ENCODE assay signal across 8 cellular contexts in genomic region chr14:54565236-54566151, GRCh38. TPM values are rescaled to one million over a fixed set of nuclear protein-coding genes. Genes with fewer than 3 reads are reported as not detected.
A peak's percentile ranks its signal among the peaks of the same experiment; 100 is the strongest.
DNase-seq lines count a peak whose midpoint lies in the region; ATAC-seq and TF ChIP-seq lines count a peak whose summit lies in the region.

No MANE protein-coding gene starts in this region.

- H3K36me3 Mint-ChIP-seq in activated T-helper 17 cell treated with anti-CD3 and anti-CD28 coated beads, Interleukin-2, amount 50 U/mL, for 72 hours (ENCODE audit: low read depth): no peaks in the 10 kb centered on the region
- no peaks in the 10 kb centered on the region for H3K36me3 Mint-ChIP-seq in naive thymus-derived CD8-positive, alpha-beta T cell

- H3K9me3 Mint-ChIP-seq in activated T-helper 17 cell treated with anti-CD3 and anti-CD28 coated beads, Interleukin-2, amount 50 U/mL, for 72 hours: no peaks in the 10 kb centered on the region
- H3K9me3 Mint-ChIP-seq in naive thymus-derived CD8-positive, alpha-beta T cell: no peaks in the 10 kb centered on the region

- TF ChIP-seq CTCF in PC-3 (conservative IDR thresholded peaks at IDR 0.05; ENCODE audit: low read depth, low read length) (peak; percentile 41), fibroblast of mammary gland (conservative IDR thresholded peaks at IDR 0.05; ENCODE audit: control insufficient read depth, insufficient read depth, low read depth, low read length) (no peak)

- in situ Hi-C loops in Caki2 (cut with HindIII; ENCODE audit: low pct_unique_long_range_greater_than_20kb, low sequenced_read_pairs): no loop called here

- no peaks in the 10 kb centered on the region for H3K4me1 Mint-ChIP-seq in activated T-helper 17 cell treated with anti-CD3 and anti-CD28 coated beads, Interleukin-2, amount 50 U/mL, for 72 hours
- H3K4me1 Mint-ChIP-seq in naive thymus-derived CD8-positive, alpha-beta T cell: peaks cover 7 to 29% (median 19%) of the 10 kb centered on the region in 4 donors

- intact Hi-C loops in PC-3 (cut with micrococcal nuclease): loop anchor here (1.0 to 5.0 kb wide), 7 partner anchors 37 to 337 kb away; partner anchors contain the start of genes CGRRF1 and GCH1

- CTCF ChIA-PET in PC-3 (lab: Charles Lee): interaction anchor here (0.6 to 6.3 kb wide), 11 partner anchors 56 to 399 kb away, joined by 3 to 154 read pairs (median 6); partner anchors contain the start of gene CGRRF1

- POLR2A ChIA-PET in PC-3 (lab: Charles Lee; ENCODE audit: unreplicated experiment): interaction anchor here (0.6 to 3.2 kb wide), 25 partner anchors 14 to 1774 kb away, joined by 3 to 32 read pairs (median 5); partner anchors contain the start of genes CGRRF1 and GNPNAT1
- POLR2A ChIA-PET in naive thymus-derived CD8-positive, alpha-beta T cell (lab: Charles Lee): interaction anchor here (0.9 to 1.5 kb wide), 3 partner anchors 10 to 316 kb away, joined by 3 read pairs; no protein-coding TSS in a partner anchor

- H3K27me3 Mint-ChIP-seq in activated T-helper 17 cell treated with anti-CD3 and anti-CD28 coated beads, Interleukin-2, amount 50 U/mL, for 72 hours: peaks cover 8% of the 10 kb centered on the region
- peaks cover 0 to 14% (median 10%) of the 10 kb centered on the region in 5 donors for H3K27me3 Mint-ChIP-seq in naive thymus-derived CD8-positive, alpha-beta T cell

- H4K20me1 ChIP-seq in PC-3 (ENCODE audit: low read length): peaks cover 18% of the 10 kb centered on the region

- DNase-seq in Caki2 (ENCODE audit: low read depth) (peak; percentile 74), PC-3 (peak; percentile 97), fibroblast of mammary gland (ENCODE audit: low read depth) (peak; percentile 81)
- DNase-seq in naive thymus-derived CD8-positive, alpha-beta T cell: peak; percentile 54 to 90 (median 73)
- peak; percentile 78 for DNase-seq in stimulated activated naive CD8-positive, alpha-beta T cell treated with anti-CD3 and anti-CD28 coated beads, Interleukin-15, Interleukin-2, amounts not matched to agents 100 U/mL and 50 U/mL, for 24 hours

- H3F3A ChIP-seq in PC-3 (ENCODE audit: low read length, unreplicated experiment): peaks cover 6% of the 10 kb centered on the region

- H2AFZ ChIP-seq in PC-3 (ENCODE audit: low read length): peak overlapping the region; percentile 62

- peak overlapping the region; percentile 85 for H3K4me3 ChIP-seq in PC-3 (ENCODE audit: low read length)
- H3K4me3 ChIP-seq in fibroblast of mammary gland (ENCODE audit: control insufficient read depth, low read depth, low read length): peak overlapping the region; percentile 66

- BruUV-seq in PC-3 (replicated peaks; lab: Mats Ljungman, UMichigan): no TSS peak

- peaks cover 7% of the 10 kb centered on the region; the same call in 1 of the 2 replicates for H3K36me3 ChIP-seq in PC-3 (ENCODE audit: low read depth, low read length)

- H3K27me3 ChIP-seq in PC-3 (ENCODE audit: low read length): no peaks in the 10 kb centered on the region

- H3K27ac Mint-ChIP-seq in activated T-helper 17 cell treated with anti-CD3 and anti-CD28 coated beads, Interleukin-2, amount 50 U/mL, for 72 hours: no peak overlapping the region
- peak overlapping the region in 9 of 10 donors; percentile 20 to 96 (median 76) for H3K27ac Mint-ChIP-seq in naive thymus-derived CD8-positive, alpha-beta T cell

- H3K27ac ChIP-seq in PC-3 (ENCODE audit: low read length): peak overlapping the region; percentile 79

- peak overlapping the region; percentile 66 for H3K4me3 Mint-ChIP-seq in activated T-helper 17 cell treated with anti-CD3 and anti-CD28 coated beads, Interleukin-2, amount 50 U/mL, for 72 hours
- peak overlapping the region; percentile 80 to 95 (median 86) for H3K4me3 Mint-ChIP-seq in naive thymus-derived CD8-positive, alpha-beta T cell

- peaks cover 43% of the 10 kb centered on the region for H3K79me2 ChIP-seq in PC-3 (ENCODE audit: low read length)

- H3K9me3 ChIP-seq in PC-3 (ENCODE audit: low read length): no peaks in the 10 kb centered on the region

- ATAC-seq in GM19463 (IDR thresholded peaks at IDR 0.05; ENCODE audit: unreplicated experiment): peak; percentile 59
- ATAC-seq in HG03571 (IDR thresholded peaks at IDR 0.05; ENCODE audit: unreplicated experiment): peak; percentile 56
- ATAC-seq in PC-3: peak; percentile 46
- ATAC-seq in activated T-helper 17 cell treated with anti-CD3 and anti-CD28 coated beads, Interleukin-2, amount 50 U/mL, for 72 hours (replicated peaks): peak; percentile 80
- ATAC-seq in naive thymus-derived CD8-positive, alpha-beta T cell: peak; percentile 75 to 77
- peak; percentile 76 for ATAC-seq in stimulated activated naive CD8-positive, alpha-beta T cell treated with anti-CD3 and anti-CD28 coated beads, Interleukin-15, Interleukin-2, amounts not matched to agents 100 U/mL and 50 U/mL, for 24 hours

- H3K4me1 ChIP-seq in PC-3 (ENCODE audit: insufficient read depth, low read length): peaks cover 32% of the 10 kb centered on the region

- peak overlapping the region; percentile 82 for H3K9ac ChIP-seq in PC-3 (ENCODE audit: low read length)

- peak overlapping the region; percentile 88 for H3K4me2 ChIP-seq in PC-3 (ENCODE audit: low read length)

- no peaks in the 10 kb centered on the region for H3K9me2 ChIP-seq in PC-3 (replicated peaks; ENCODE audit: low read length)

RNA-seq across cellular contexts. Expression of gene SAMD4A, which starts 1.4 kb away (rescaled TPM):
- total RNA-seq in Caki2 (2014; rRNA removed; shearing (Covaris generic); ENCODE audit: low replicate concordance): 2.9 and 5.6 TPM in 2 replicates
- 42.9 and 45.2 TPM in 2 replicates for total RNA-seq in PC-3 (2014; rRNA removed)
- total RNA-seq in activated T-helper 17 cell treated with anti-CD3 and anti-CD28 coated beads, Interleukin-2, amount 50 U/mL, for 72 hours: 1 to 10 TPM; 3.2 to 4.4 TPM
- under 1 TPM; 0.85 to 0.99 TPM for total RNA-seq in naive thymus-derived CD8-positive, alpha-beta T cell
- polyA plus RNA-seq in naive thymus-derived CD8-positive, alpha-beta T cell: not detected

RNA-seq across cellular contexts. Expression of gene CGRRF1, which starts 55.8 kb away (rescaled TPM):
- 9.9 and 13.5 TPM in 2 replicates for total RNA-seq in Caki2 (2014; rRNA removed; shearing (Covaris generic); ENCODE audit: low replicate concordance)
- total RNA-seq in PC-3 (2014; rRNA removed): 31.3 and 31.5 TPM in 2 replicates
- 10 to 100 TPM; 12.3 to 13.5 TPM for total RNA-seq in activated T-helper 17 cell treated with anti-CD3 and anti-CD28 coated beads, Interleukin-2, amount 50 U/mL, for 72 hours
- total RNA-seq in naive thymus-derived CD8-positive, alpha-beta T cell: 10 to 100 TPM; 24.3 to 26.2 TPM
- 10 to 100 TPM; 19.4 to 29.2 (median 24.0) TPM for polyA plus RNA-seq in naive thymus-derived CD8-positive, alpha-beta T cell

Comparison
In these comparisons a context has a peak if more than half of its experiments do, and no peak if none do; other contexts are left out.
1. Peak in every context shown above with its lines: DNase-seq, ATAC-seq, H3K4me3 ChIP-seq and H3K27ac ChIP-seq.